ENCODE assay signal across 11 cellular contexts in the genomic region with DNA sequence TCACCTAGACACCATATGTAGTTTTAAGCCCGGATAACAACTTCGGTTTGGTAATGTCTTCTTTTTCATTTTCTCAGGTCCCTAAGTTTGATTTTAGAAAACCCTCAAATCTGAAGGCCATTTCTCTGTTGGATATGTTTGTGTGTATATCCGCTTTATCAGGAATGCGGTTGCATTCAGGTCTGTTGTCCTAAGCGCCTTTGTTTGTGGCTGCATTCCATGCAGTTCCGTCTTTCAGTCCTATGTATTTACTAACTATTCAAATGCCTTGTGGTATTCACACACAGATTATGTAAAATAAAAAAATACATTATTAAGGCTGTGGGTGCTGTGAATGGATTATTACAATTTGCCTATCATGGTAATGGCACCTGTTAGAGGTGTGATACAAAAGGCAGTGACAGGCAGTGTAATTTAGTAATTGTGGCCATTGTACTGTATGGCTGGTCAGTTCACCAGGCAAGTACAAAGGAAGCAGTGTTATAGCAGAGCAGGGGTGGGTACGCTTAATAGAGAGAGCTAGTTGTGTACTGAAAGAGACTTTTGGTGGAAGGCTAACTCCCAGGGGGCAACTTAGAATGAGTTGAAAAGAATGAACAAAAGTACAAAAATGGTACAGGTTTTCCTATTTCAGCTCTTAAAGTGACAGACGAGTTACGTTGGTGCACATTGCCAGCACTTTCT.
"Had no signal": no experiment of that assay in that cellular context is flagged by ENCODE, and none has a peak within 500 bp of the region (broad histone marks: within the 10 kb centered on the region; RNA-seq: fewer than 3 reads in every experiment).

No MANE protein-coding gene starts in this region.

- H3K27ac ChIP-seq: ovary, thyroid gland, VCaP had no signal

- ATAC-seq: left lobe of liver; stimulated activated memory B cell treated with anti-CD40 and anti-IgM and Interleukin-4, amounts not matched to agents 10 μg/mL and 1 μg/mL and 100 μg/mL, for 72 hours had no signal

- FAIRE-seq: astrocyte, islet of Langerhans had no signal

- H3K9me3 ChIP-seq: ovary, thyroid gland had no signal

- H3K27me3 ChIP-seq: ovary, thyroid gland had no signal

- H3K36me3 ChIP-seq: ovary, thyroid gland had no signal

- H3K4me1 ChIP-seq: thyroid gland had no signal

- H3K4me3 ChIP-seq: ovary, thyroid gland had no signal

- DNase-seq: activated CD4-positive, alpha-beta T cell treated with anti-CD3 and anti-CD28 coated beads, Interleukin-2, amount 50 U/mL, for 48 hours; activated naive CD4-positive, alpha-beta T cell treated with anti-CD3 and anti-CD28 coated beads, Interleukin-2, amount 10 ng/mL, durations not matched to agents 7 days and 5 days; ovary; stimulated activated CD4-positive, alpha-beta T cell treated with anti-CD3 and anti-CD28 coated beads, Interleukin-2, amount 100 ng/mL, for 48 hours; T1000; thyroid gland had no signal
